ENCODE assay signal across 1 cellular context in the genomic region with DNA sequence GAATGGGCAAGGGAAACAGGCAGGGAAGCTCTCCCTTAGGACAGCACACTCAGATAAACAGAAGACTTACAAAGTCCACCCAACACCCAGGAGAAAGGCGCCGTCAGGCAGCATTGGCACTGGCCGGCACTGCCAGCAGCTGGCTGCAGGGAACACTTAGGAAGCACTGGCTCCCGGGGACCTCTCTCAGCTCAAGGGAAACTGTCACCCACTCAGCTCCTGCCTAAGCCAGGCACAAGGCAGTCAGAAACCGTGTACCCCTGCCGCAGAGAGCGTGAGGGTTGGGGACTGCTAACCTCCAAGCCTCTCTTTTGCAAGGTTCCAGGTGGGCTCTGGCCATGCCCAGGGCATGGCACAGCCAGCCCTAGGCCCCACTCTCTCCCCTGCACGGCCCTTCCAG.
TF ChIP-seq lines count a peak whose summit lies in the region.

No MANE protein-coding gene starts in this region.

TF ChIP-seq in SK-N-SH treated with all-trans-retinoic acid at 6 μM for 48 hours, 23 proteins besides CTCF, POLR2A, EP300 and RAD21 (continued from another document):
- TF ChIP-seq ISL1 (CRISPR knock-in tag; IDR thresholded peaks at IDR 0.05) (no peak), ZFP30 (CRISPR knock-in tag; IDR thresholded peaks at IDR 0.05) (no peak), SNAI2 (CRISPR knock-in tag; IDR thresholded peaks at IDR 0.05) (no peak), ZNF70 (CRISPR knock-in tag; IDR thresholded peaks at IDR 0.05) (no peak), GLIS3 (CRISPR knock-in tag; IDR thresholded peaks at IDR 0.05) (no peak), TCF4 (CRISPR knock-in tag; IDR thresholded peaks at IDR 0.05; ENCODE audit: borderline replicate concordance) (no peak), TOX (CRISPR knock-in tag; IDR thresholded peaks at IDR 0.05; ENCODE audit: borderline replicate concordance) (no peak)
- TF ChIP-seq, protein P1, sequence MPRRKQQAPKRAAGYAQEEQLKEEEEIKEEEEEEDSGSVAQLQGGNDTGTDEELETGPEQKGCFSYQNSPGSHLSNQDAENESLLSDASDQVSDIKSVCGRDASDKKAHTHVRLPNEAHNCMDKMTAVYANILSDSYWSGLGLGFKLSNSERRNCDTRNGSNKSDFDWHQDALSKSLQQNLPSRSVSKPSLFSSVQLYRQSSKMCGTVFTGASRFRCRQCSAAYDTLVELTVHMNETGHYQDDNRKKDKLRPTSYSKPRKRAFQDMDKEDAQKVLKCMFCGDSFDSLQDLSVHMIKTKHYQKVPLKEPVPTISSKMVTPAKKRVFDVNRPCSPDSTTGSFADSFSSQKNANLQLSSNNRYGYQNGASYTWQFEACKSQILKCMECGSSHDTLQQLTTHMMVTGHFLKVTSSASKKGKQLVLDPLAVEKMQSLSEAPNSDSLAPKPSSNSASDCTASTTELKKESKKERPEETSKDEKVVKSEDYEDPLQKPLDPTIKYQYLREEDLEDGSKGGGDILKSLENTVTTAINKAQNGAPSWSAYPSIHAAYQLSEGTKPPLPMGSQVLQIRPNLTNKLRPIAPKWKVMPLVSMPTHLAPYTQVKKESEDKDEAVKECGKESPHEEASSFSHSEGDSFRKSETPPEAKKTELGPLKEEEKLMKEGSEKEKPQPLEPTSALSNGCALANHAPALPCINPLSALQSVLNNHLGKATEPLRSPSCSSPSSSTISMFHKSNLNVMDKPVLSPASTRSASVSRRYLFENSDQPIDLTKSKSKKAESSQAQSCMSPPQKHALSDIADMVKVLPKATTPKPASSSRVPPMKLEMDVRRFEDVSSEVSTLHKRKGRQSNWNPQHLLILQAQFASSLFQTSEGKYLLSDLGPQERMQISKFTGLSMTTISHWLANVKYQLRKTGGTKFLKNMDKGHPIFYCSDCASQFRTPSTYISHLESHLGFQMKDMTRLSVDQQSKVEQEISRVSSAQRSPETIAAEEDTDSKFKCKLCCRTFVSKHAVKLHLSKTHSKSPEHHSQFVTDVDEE (CRISPR knock-in tag; IDR thresholded peaks at IDR 0.05): no peak
- TF ChIP-seq, protein P2, sequence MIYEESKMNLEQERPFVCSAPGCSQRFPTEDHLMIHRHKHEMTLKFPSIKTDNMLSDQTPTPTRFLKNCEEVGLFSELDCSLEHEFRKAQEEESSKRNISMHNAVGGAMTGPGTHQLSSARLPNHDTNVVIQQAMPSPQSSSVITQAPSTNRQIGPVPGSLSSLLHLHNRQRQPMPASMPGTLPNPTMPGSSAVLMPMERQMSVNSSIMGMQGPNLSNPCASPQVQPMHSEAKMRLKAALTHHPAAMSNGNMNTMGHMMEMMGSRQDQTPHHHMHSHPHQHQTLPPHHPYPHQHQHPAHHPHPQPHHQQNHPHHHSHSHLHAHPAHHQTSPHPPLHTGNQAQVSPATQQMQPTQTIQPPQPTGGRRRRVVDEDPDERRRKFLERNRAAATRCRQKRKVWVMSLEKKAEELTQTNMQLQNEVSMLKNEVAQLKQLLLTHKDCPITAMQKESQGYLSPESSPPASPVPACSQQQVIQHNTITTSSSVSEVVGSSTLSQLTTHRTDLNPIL (CRISPR knock-in tag; IDR thresholded peaks at IDR 0.05; ENCODE audit: low read depth): no peak
